ENCODE assay signal across 23 cellular contexts in the genomic region with DNA sequence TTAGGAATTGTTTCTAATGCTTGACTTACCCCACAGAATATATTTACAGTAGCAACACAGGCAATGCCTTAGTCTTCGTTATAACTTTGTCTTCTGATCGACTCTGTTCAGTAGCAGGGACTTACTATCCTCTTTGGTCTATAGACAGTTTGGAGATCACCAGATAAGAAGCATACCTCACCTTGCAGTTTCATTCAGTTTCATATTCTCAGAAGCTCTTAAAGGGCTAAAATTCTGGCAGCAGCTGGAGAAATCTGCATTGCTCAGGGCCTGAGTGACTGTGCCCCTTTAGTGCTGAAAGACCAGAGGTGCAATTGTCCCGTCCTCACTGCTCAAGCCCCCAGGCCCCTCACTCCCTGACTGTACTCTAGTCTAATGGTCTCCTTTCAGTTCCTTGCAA.
"Had no signal": no experiment of that assay in that cellular context is flagged by ENCODE, and none has a peak within 500 bp of the region (broad histone marks: within the 10 kb centered on the region; RNA-seq: fewer than 3 reads in every experiment).

No MANE protein-coding gene starts in this region.

- H3K27ac Mint-ChIP-seq: activated T-helper 1 cell treated with anti-CD3 and anti-CD28 coated beads, Interleukin-12 subunit alpha, Interleukin-12 subunit beta, Interleukin-2, Interleukin-4 antibody, amounts not matched to agents 30 ng/mL and 10 ng/mL and 1 ng/mL, durations not matched to agents 14 hours and 24 hours and 36 hours; stimulated activated memory B cell treated with anti-CD40 and anti-IgM and Interleukin-4, amounts not matched to agents 10 μg/mL and 1 μg/mL and 100 μg/mL, for 72 hours had no signal

- ATAC-seq: activated naive CD4-positive, alpha-beta T cell treated with anti-CD3 and anti-CD28 coated beads, Interleukin-2, amount 50 U/mL, for 72 hours; effector memory CD8-positive, alpha-beta T cell; esophagus mucosa; naive thymus-derived CD8-positive, alpha-beta T cell; sciatic nerve; stimulated activated memory B cell treated with anti-CD40 and anti-IgM and Interleukin-4, amounts not matched to agents 10 μg/mL and 1 μg/mL and 100 μg/mL, for 72 hours had no signal

- H3K9me3 Mint-ChIP-seq: activated naive CD4-positive, alpha-beta T cell treated with anti-CD3 and anti-CD28 coated beads, Interleukin-2, amount 50 U/mL, for 72 hours; activated T-helper 1 cell treated with anti-CD3 and anti-CD28 coated beads, Interleukin-12 subunit alpha, Interleukin-12 subunit beta, Interleukin-2, Interleukin-4 antibody, amounts not matched to agents 30 ng/mL and 10 ng/mL and 1 ng/mL, durations not matched to agents 14 hours and 24 hours and 36 hours; effector memory CD8-positive, alpha-beta T cell; naive thymus-derived CD8-positive, alpha-beta T cell; stimulated activated memory B cell treated with anti-CD40 and anti-IgM and Interleukin-4, amounts not matched to agents 10 μg/mL and 1 μg/mL and 100 μg/mL, for 72 hours had no signal

- FAIRE-seq: bronchial epithelial cell, endothelial cell of umbilical vein, small intestine, TTC549 had no signal

- H3K4me3 Mint-ChIP-seq: activated T-helper 1 cell treated with anti-CD3 and anti-CD28 coated beads, Interleukin-12 subunit alpha, Interleukin-12 subunit beta, Interleukin-2, Interleukin-4 antibody, amounts not matched to agents 30 ng/mL and 10 ng/mL and 1 ng/mL, durations not matched to agents 14 hours and 24 hours and 36 hours; effector memory CD8-positive, alpha-beta T cell; naive thymus-derived CD8-positive, alpha-beta T cell; stimulated activated memory B cell treated with anti-CD40 and anti-IgM and Interleukin-4, amounts not matched to agents 10 μg/mL and 1 μg/mL and 100 μg/mL, for 72 hours had no signal

- H3K36me3 ChIP-seq: colonic mucosa, uterus had no signal

- DNase-seq: activated CD4-positive, alpha-beta T cell treated with anti-CD3 and anti-CD28 coated beads for 1 hour; activated gamma-delta T cell; amniotic stem cell; colonic mucosa; dorsolateral prefrontal cortex; effector memory CD8-positive, alpha-beta T cell; foreskin melanocyte; hypothalamus; left ventricle myocardium inferior; naive thymus-derived CD8-positive, alpha-beta T cell; small intestine; stimulated activated CD4-positive, alpha-beta T cell treated with anti-CD3 and anti-CD28 coated beads, Interleukin-15, amount 100 ng/mL, for 24 hours; transverse colon; uterus; WERI-Rb-1 had no signal

- H3K4me1 ChIP-seq: colonic mucosa, transverse colon, uterus had no signal

- H3K27me3 Mint-ChIP-seq: effector memory CD8-positive, alpha-beta T cell; naive thymus-derived CD8-positive, alpha-beta T cell; stimulated activated memory B cell treated with anti-CD40 and anti-IgM and Interleukin-4, amounts not matched to agents 10 μg/mL and 1 μg/mL and 100 μg/mL, for 72 hours had no signal

- H3K27me3 ChIP-seq: colonic mucosa, dorsolateral prefrontal cortex, transverse colon, uterus had no signal

- H3K4me3 ChIP-seq: colonic mucosa, dorsolateral prefrontal cortex, left ventricle myocardium inferior, transverse colon, uterus had no signal

- H3K27ac ChIP-seq: colonic mucosa, left ventricle myocardium inferior, transverse colon, uterus, WERI-Rb-1 had no signal

- H3K9me3 ChIP-seq: colonic mucosa, left ventricle myocardium inferior, transverse colon, uterus had no signal
